In genomic region chr9:127814619-127815511, GRCh38 we compare ENCODE assay signal across 1 cellular context.
TF ChIP-seq lines count a peak whose summit lies in the region.

No MANE protein-coding gene starts in this region.

TF ChIP-seq in K562, 482 proteins besides CTCF, POLR2A, EP300 and RAD21:
- TF ChIP-seq RBFOX2 (IDR thresholded peaks at IDR 0.05; ENCODE audit: low read depth, low read length): peak; percentile 26; the same call in 1 of the 2 replicates
- no peak for TF ChIP-seq PHF21A (IDR thresholded peaks at IDR 0.05; ENCODE audit: borderline replicate concordance, low read depth)
- TF ChIP-seq NR0B1 (IDR thresholded peaks at IDR 0.05; ENCODE audit: partially characterized antibody): no peak
- no peak for TF ChIP-seq ZFX (CRISPR knock-in tag; IDR thresholded peaks at IDR 0.05)
